In the genomic region with DNA sequence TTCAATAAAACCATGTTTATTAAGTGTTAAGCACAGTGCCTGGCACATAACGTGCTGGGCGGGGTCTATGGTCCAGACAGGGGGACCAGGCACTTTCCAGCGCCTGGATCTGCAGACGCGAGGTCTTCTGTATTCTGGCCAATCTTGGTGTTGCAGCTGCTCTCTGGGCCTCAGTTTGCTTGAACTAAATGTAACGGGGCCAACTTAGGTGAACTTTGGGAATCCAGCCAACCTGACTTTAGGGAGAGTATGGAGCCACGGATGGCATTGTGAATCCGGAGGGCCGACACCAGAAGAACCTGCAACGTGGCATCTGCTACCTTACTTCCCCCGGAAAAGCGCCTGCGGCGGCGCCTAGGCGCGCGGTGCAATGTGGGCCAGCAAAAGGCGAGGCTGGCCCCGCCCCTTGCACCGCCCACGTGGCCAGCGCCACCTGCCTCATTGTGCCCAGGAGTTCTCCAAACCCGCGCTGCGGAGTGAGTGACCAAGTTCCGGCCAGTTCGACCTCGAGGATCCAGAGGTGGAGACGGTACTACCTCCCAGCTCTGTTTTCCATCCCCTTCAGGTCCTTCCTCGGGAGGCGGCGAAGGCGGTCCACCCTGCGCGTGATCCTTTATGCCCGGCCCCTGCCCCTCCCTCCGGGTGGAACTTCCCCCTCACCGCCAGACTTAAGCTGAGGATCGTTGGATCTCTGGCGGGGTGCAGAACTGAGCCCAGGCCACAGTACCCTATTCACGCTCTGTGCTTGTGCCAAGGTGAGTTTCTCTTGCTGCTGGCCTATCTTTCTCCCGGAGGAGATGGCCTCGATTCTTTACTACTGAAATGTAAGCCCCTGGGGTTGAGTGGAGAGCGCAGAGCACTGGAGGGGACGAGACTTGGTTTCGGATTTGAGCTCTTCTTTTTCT, we compare ENCODE assay signal across 8 cellular contexts. TPM values are rescaled to one million over a fixed set of nuclear protein-coding genes. Genes with fewer than 3 reads are reported as not detected.
DNase-seq lines count a peak whose midpoint lies in the region; ATAC-seq and TF ChIP-seq lines count a peak whose summit lies in the region.

A gene (plus strand): TSS at position 426 of the 905 bp plus-strand sequence. CDS start 10,969 bp downstream, outside the sequence.

- H3K27me3 Mint-ChIP-seq in Caco-2 (ENCODE audit: insufficient read depth, unreplicated experiment), result no peaks in the 10 kb centered on the region

- peak; percentile 80 for ATAC-seq in GM21381 (IDR thresholded peaks at IDR 0.05; ENCODE audit: unreplicated experiment)

- intact Hi-C loops in Caco-2 (cut with micrococcal nuclease; ENCODE audit: unreplicated experiment), result loop anchor here (1.0 to 2.0 kb wide), 3 partner anchors 8 to 30 kb away; a partner anchor contains a TSS

- H3K4me1 ChIP-seq in Caco-2, result 0 out of 2 replicates have a peak, but pooled peaks cover 4% of the 10 kb centered on the region
- peaks cover 5% of the 10 kb centered on the region for H3K4me1 ChIP-seq in endocrine pancreas (ENCODE audit: control insufficient read depth, insufficient read depth, low read length)
- H3K4me1 ChIP-seq in mesendoderm (ENCODE audit: control insufficient read depth, low read depth, low read length), result peaks cover 4% of the 10 kb centered on the region

- DNase-seq in Caco-2, result peak; percentile 91 to 93
- peak; percentile 13 to 89 (median 77) for DNase-seq in HUDEP-2 (lab: John Stamatoyannopoulos, UW; ENCODE audit: unreplicated experiment in 76 of 76)
- DNase-seq in NOMO-1 treated with dmso at 0.1 percent for 144 hours (lab: John Stamatoyannopoulos, UW; ENCODE audit: unreplicated experiment), result peak; percentile 94
- DNase-seq in activated CD8-positive, alpha-beta memory T cell treated with anti-CD3 and anti-CD28 coated beads for 48 hours (ENCODE audit: low read depth in 2 of 3, low spot score in 2 of 3), result peak; percentile 69 to 87 (median 83)
- peak; percentile 96 for DNase-seq in mesendoderm
- peak; percentile 62 for DNase-seq in stimulated activated CD8-positive, alpha-beta memory T cell treated with anti-CD3 and anti-CD28 coated beads, Interleukin-15, amount 100 ng/mL, for 1 hour (ENCODE audit: low read depth)

- peaks cover 7% of the 10 kb centered on the region for H3K4me1 Mint-ChIP-seq in Caco-2 (ENCODE audit: low read depth, unreplicated experiment)

- peaks cover 9% of the 10 kb centered on the region for H3K79me1 ChIP-seq in mesendoderm (ENCODE audit: low read length)

- H2BK120ac ChIP-seq in mesendoderm (ENCODE audit: low read depth, low read length), result no peak within 1 kb of the TSS

- peak within 1 kb of the TSS; percentile 95 for H3K4me3 Mint-ChIP-seq in Caco-2 (ENCODE audit: unreplicated experiment)

- H3K23ac ChIP-seq in mesendoderm (ENCODE audit: low read length), result peak within 1 kb of the TSS; percentile 7

- peak within 1 kb of the TSS; percentile 90 for H3K27ac Mint-ChIP-seq in Caco-2 (ENCODE audit: unreplicated experiment)

- POLR2A ChIA-PET in Caco-2 (lab: Charles Lee), result interaction anchor here (0.6 to 2.4 kb wide), 7 partner anchors 8 to 51 kb away, joined by 3 to 40 read pairs (median 8); a partner anchor contains a TSS

- peak within 1 kb of the TSS; percentile 76 for H3K4ac ChIP-seq in mesendoderm (ENCODE audit: low read depth, low read length)

- peak within 1 kb of the TSS; percentile 92 for H3K9ac ChIP-seq in endocrine pancreas (ENCODE audit: control insufficient read depth, insufficient read depth, low read length)
- peak within 1 kb of the TSS; percentile 89 for H3K9ac ChIP-seq in mesendoderm (ENCODE audit: low read length)

- peaks cover 23% of the 10 kb centered on the region for H3K79me2 ChIP-seq in mesendoderm (ENCODE audit: control insufficient read depth, insufficient read depth, low read length)

- no peak within 1 kb of the TSS for H2AK5ac ChIP-seq in mesendoderm (ENCODE audit: low read length)

- BruUV-seq in Caco-2 (replicated peaks; lab: Mats Ljungman, UMichigan), result TSS peak; percentile 99

- peak within 1 kb of the TSS; percentile 24 for H2BK5ac ChIP-seq in mesendoderm (ENCODE audit: low read length)

- peak within 1 kb of the TSS; percentile 94 for H3K56ac ChIP-seq in mesendoderm (ENCODE audit: low read length)

- peak in 1 of 2 experiments; percentile 3 for TF ChIP-seq CTCF in Caco-2 (IDR thresholded peaks at IDR 0.05; ENCODE audit: insufficient read depth in 1 of 2, low read depth in 1 of 2, low read length in 1 of 2, severe bottlenecking in 1 of 2, unreplicated experiment in 1 of 2)

- H4K5ac ChIP-seq in mesendoderm (ENCODE audit: low read length), result no peak within 1 kb of the TSS

- H3K4me3 ChIP-seq in Caco-2 (ENCODE audit: low read depth, low read length) (peak within 1 kb of the TSS; percentile 81), endocrine pancreas (ENCODE audit: control insufficient read depth, insufficient read depth, low read length) (peak within 1 kb of the TSS; percentile 89), mesendoderm (ENCODE audit: low read length) (peak within 1 kb of the TSS; percentile 77)

- no CpG with 5 or more reads among the region's 47 CpGs for WGBS in mesendoderm (ENCODE audit: extremely low coverage, insufficient coverage, low lambda C conversion rate)

- H3K27ac ChIP-seq in mesendoderm (ENCODE audit: low read depth, low read length), result peak within 1 kb of the TSS; percentile 84

- H4K8ac ChIP-seq in mesendoderm (ENCODE audit: low read depth, low read length), result peak within 1 kb of the TSS; percentile 91

- peak within 1 kb of the TSS; percentile 64 for H3K4me2 ChIP-seq in mesendoderm (ENCODE audit: low read length)

- H3K36me3 ChIP-seq in Caco-2 (ENCODE audit: control insufficient read depth, insufficient read depth, low read length) (0 out of 2 replicates have a peak, but pooled peaks cover 2% of the 10 kb centered on the region), endocrine pancreas (ENCODE audit: control insufficient read depth, insufficient read depth, low read length) (no peaks in the 10 kb centered on the region), mesendoderm (ENCODE audit: control insufficient read depth, insufficient read depth, low read length) (peaks cover 3% of the 10 kb centered on the region)

- H2BK15ac ChIP-seq in mesendoderm (replicated peaks; ENCODE audit: low read depth), result no peak within 1 kb of the TSS

- H3K36me3 Mint-ChIP-seq in Caco-2 (ENCODE audit: insufficient read depth, unreplicated experiment), result peaks cover 37% of the 10 kb centered on the region

- H3K27me3 ChIP-seq in Caco-2 (replicated peaks; ENCODE audit: control insufficient read depth, insufficient read depth, low read length) (no peaks in the 10 kb centered on the region), endocrine pancreas (ENCODE audit: control insufficient read depth, insufficient read depth, low read length) (no peaks in the 10 kb centered on the region), mesendoderm (ENCODE audit: insufficient read depth, low read length, poor library complexity) (no peaks in the 10 kb centered on the region)

- CTCF ChIA-PET in Caco-2 (lab: Charles Lee), result interaction anchor here (0.9 to 1.4 kb wide), 6 partner anchors 9 to 51 kb away, joined by 3 to 12 read pairs (median 4); a partner anchor contains a TSS

- no peaks in the 10 kb centered on the region for H3K9me3 ChIP-seq in Caco-2
- H3K9me3 ChIP-seq in endocrine pancreas (ENCODE audit: control insufficient read depth, low read length), result no peaks in the 10 kb centered on the region

- peak within 1 kb of the TSS; percentile 85 for H3K18ac ChIP-seq in mesendoderm (ENCODE audit: low read length)

- no peaks in the 10 kb centered on the region for H3K9me3 Mint-ChIP-seq in Caco-2 (ENCODE audit: unreplicated experiment)

RNA-seq across cellular contexts. Expression of the gene that starts here (rescaled TPM):
- total RNA-seq in Caco-2 (2022), result 119 and 129 TPM in 2 replicates
- polyA plus RNA-seq in mesendoderm (2013, experiment 1 of 2), result 169 TPM
- 177 TPM for polyA plus RNA-seq in mesendoderm (2013, experiment 2 of 2)

Comparison
In these comparisons a context has a peak if more than half of its experiments do, and no peak if none do; other contexts are left out.
1. Peak in every context shown above with its lines: DNase-seq, ATAC-seq, H3K4me3 ChIP-seq and H3K27ac ChIP-seq.